31 cellular contexts compared by ENCODE assay signal in the genomic region with DNA sequence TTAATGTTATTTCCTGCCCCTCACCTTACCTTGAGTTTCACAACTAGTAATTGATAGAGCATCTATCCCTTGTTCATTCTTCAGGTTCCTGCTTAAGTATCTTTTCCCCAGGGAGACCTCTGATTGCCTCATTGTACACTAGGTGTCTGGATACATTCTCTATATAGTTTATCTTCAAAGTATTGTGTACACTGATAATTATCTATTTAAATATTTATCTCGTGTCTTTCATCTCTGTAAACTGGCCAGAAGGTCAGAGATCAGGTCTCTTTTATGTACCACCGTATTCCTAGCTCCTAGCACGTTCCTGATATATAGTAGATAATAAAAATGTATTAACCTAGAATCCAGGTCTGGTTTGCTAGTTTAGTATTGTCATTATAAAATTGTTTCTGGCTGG. TPM values are rescaled to one million over a fixed set of nuclear protein-coding genes. Genes with fewer than 3 reads are reported as not detected.
"Had no signal": no experiment of that assay in that cellular context is flagged by ENCODE, and none has a peak within 500 bp of the region (broad histone marks: within the 10 kb centered on the region; RNA-seq: fewer than 3 reads in every experiment).

No MANE protein-coding gene starts in this region.

- H3K27ac ChIP-seq: neural progenitor cell, ovary, parathyroid adenoma, psoas muscle, skin epidermis, spleen, suprapubic skin, testis, tibial artery, transverse colon, upper lobe of right lung, uterus had no signal

- H3K4me1 ChIP-seq: parathyroid adenoma, testis, uterus had no signal

- DNase-seq: naive thymus-derived CD4-positive, alpha-beta T cell; natural killer cell; occipital lobe; ovary; posterior cingulate gyrus; psoas muscle; right cardiac atrium; spleen; stimulated activated CD4-positive, alpha-beta T cell treated with anti-CD3 and anti-CD28 coated beads, Interleukin-12 subunit alpha, Interleukin-12 subunit beta, amount 100 ng/mL, for 4 hours; stimulated activated CD4-positive, alpha-beta T cell treated with anti-CD3 and anti-CD28 coated beads, Interleukin-1b, Interleukin-23, amount 100 ng/mL, for 48 hours; stimulated activated CD4-positive, alpha-beta T cell treated with anti-CD3 and anti-CD28 coated beads, Interleukin-4, amount 100 ng/mL, for 1 hour; stimulated activated CD4-positive, alpha-beta T cell treated with anti-CD3 and anti-CD28 coated beads, Interleukin-4, amount 100 ng/mL, for 4 hours; stimulated activated CD8-positive, alpha-beta memory T cell treated with anti-CD3 and anti-CD28 coated beads, Interleukin-4, amount 100 ng/mL, for 48 hours; stimulated activated naive CD4-positive, alpha-beta T cell; stimulated activated naive CD8-positive, alpha-beta T cell treated with anti-CD3 and anti-CD28 coated beads, Interleukin-15, amount 100 ng/mL, for 72 hours; stimulated activated naive CD8-positive, alpha-beta T cell treated with anti-CD3 and anti-CD28 coated beads, Interleukin-15, Interleukin-2, amounts not matched to agents 100 U/mL and 50 U/mL, for 24 hours; substantia nigra; testis; tibial artery; transverse colon; upper lobe of right lung; uterus had no signal

- ATAC-seq: naive thymus-derived CD4-positive, alpha-beta T cell; natural killer cell; psoas muscle; right cardiac atrium; sciatic nerve; stimulated activated memory B cell treated with anti-CD40 and anti-IgM and Interleukin-4, amounts not matched to agents 10 μg/mL and 1 μg/mL and 100 μg/mL, for 72 hours; stimulated activated naive CD8-positive, alpha-beta T cell treated with anti-CD3 and anti-CD28 coated beads, Interleukin-15, amount 100 ng/mL, for 72 hours; stimulated activated naive CD8-positive, alpha-beta T cell treated with anti-CD3 and anti-CD28 coated beads, Interleukin-15, Interleukin-2, amounts not matched to agents 100 U/mL and 50 U/mL, for 24 hours; upper lobe of right lung had no signal

- H3K79me2 ChIP-seq: parathyroid adenoma had no signal

- H3K36me3 ChIP-seq: ovary, uterus had no signal

- H2AFZ ChIP-seq: neural progenitor cell, parathyroid adenoma had no signal

- H3K9ac ChIP-seq: neural progenitor cell, parathyroid adenoma had no signal

- H3K4me2 ChIP-seq: neural progenitor cell, smooth muscle cell had no signal

- H3K9me3 ChIP-seq: ovary, psoas muscle, spleen, suprapubic skin, testis, tibial artery, transverse colon, upper lobe of right lung, uterus had no signal

- H3K4me3 ChIP-seq: neural progenitor cell, ovary, psoas muscle, skin epidermis, smooth muscle cell, spleen, suprapubic skin, testis, tibial artery, transverse colon, upper lobe of right lung, uterus had no signal

- H3K27me3 ChIP-seq: neural progenitor cell, ovary, spleen, suprapubic skin, testis, tibial artery, transverse colon, upper lobe of right lung, uterus had no signal

RNA-seq across cellular contexts. Expression of a gene that starts 51.2 kb away (rescaled TPM):
- total RNA-seq: progenitor cell of endocrine pancreas, smooth muscle cell had no signal
- polyA plus RNA-seq: naive thymus-derived CD4-positive, alpha-beta T cell; neural cell; smooth muscle cell had no signal
